8 cellular contexts compared by ENCODE assay signal in genomic region chr5:141387557-141388311, GRCh38. TPM values are rescaled to one million over a fixed set of nuclear protein-coding genes. Genes with fewer than 3 reads are reported as not detected.
DNase-seq lines count a peak whose midpoint lies in the region; ATAC-seq and TF ChIP-seq lines count a peak whose summit lies in the region.
"Not testable (repeated sequence)": the region's sequence is repeated elsewhere in the genome, so short reads cannot be mapped to it uniquely, and the experiment has no call there.

Gene PCDHGB4, plus strand, starts transcription at chr5:141387698. Its CDS starts 187 bp downstream, at chr5:141387885.

- H3K27me3 ChIP-seq in mammary epithelial cell (ENCODE audit: insufficient read depth, low read length): not testable (repeated sequence)
- H3K27me3 ChIP-seq in heart left ventricle: peaks cover 0 to 42% (median 0%) of the 10 kb centered on the region in 9 donors

- peak; percentile 94 for ATAC-seq in GM19397 (IDR thresholded peaks at IDR 0.05; ENCODE audit: unreplicated experiment)
- ATAC-seq in HG03342 (IDR thresholded peaks at IDR 0.05; ENCODE audit: unreplicated experiment): peak; percentile 74
- peak; percentile 83 to 94 (median 88) for ATAC-seq in heart left ventricle

- not testable (repeated sequence) for H3K27ac Mint-ChIP-seq in CD14-positive monocyte
- peak within 1 kb of the TSS; percentile 64 for H3K27ac Mint-ChIP-seq in mesothelial cell of epicardium

- TF ChIP-seq CTCF in CD14-positive monocyte (IDR thresholded peaks at IDR 0.05): not testable (repeated sequence)
- TF ChIP-seq CTCF in WI38 (IDR thresholded peaks at IDR 0.05; ENCODE audit: low read depth, low read length): peak; percentile 48
- TF ChIP-seq CTCF in mammary epithelial cell (conservative IDR thresholded peaks at IDR 0.05 in 1 of 2, IDR thresholded peaks at IDR 0.05 in 1 of 2; ENCODE audit: extremely low read depth in 1 of 2, insufficient read depth in 1 of 2, low read depth in 1 of 2, low read length in 2 of 2): peak; percentile 35 to 49
- peak; percentile 21 to 64 (median 54) for TF ChIP-seq CTCF in heart left ventricle (IDR thresholded peaks at IDR 0.05)
- TF ChIP-seq CTCF in mesothelial cell of epicardium (IDR thresholded peaks at IDR 0.05; ENCODE audit: unreplicated experiment): peak; percentile 19

- CTCF ChIA-PET in mammary epithelial cell (lab: Charles Lee; ENCODE audit: low non-redundant PET): interaction anchor here (0.6 kb wide), 1 partner anchor 172 kb away, joined by 3 read pairs; no protein-coding TSS in a partner anchor

- H3K9me3 ChIP-seq in mammary epithelial cell (replicated peaks; ENCODE audit: insufficient read depth, low read length) (peaks cover 42% of the 10 kb centered on the region), heart left ventricle (peaks cover 0 to 96% (median 63%) of the 10 kb centered on the region in 12 donors)

- in situ Hi-C loops in mammary epithelial cell (cut with MboI; ENCODE audit: low sequenced_read_pairs in 2 of 2): loop anchor here in 1 of 2 donors (10.0 kb wide), 1 partner anchor 177 kb away; no protein-coding TSS in a partner anchor

- H3K4me3 Mint-ChIP-seq in CD14-positive monocyte (peak within 1 kb of the TSS; percentile 65 to 76), mesothelial cell of epicardium (peak within 1 kb of the TSS; percentile 70)

- peak within 1 kb of the TSS; percentile 41 for H3K4me3 ChIP-seq in WI38 (ENCODE audit: low read depth, low read length)
- H3K4me3 ChIP-seq in mammary epithelial cell (replicated peaks in 1 of 3; ENCODE audit: insufficient read depth in 1 of 3, low read depth in 2 of 3, low read length in 3 of 3): peak within 1 kb of the TSS in 2 of 3 experiments; percentile 9 to 31
- peak within 1 kb of the TSS in 9 of 12 donors; percentile 30 to 48 (median 40) for H3K4me3 ChIP-seq in heart left ventricle

- not testable (repeated sequence) for H3K4me1 ChIP-seq in mammary epithelial cell (ENCODE audit: insufficient read depth, low read length); heart left ventricle

- H2AFZ ChIP-seq in mammary epithelial cell (ENCODE audit: low read depth, low read length): peak within 1 kb of the TSS; percentile 24

- H4K20me1 ChIP-seq in mammary epithelial cell (ENCODE audit: insufficient read depth, low read length): not testable (repeated sequence)

- not testable (repeated sequence) for H3K27ac ChIP-seq in mammary epithelial cell (ENCODE audit: insufficient read depth, low read depth, low read length); heart left ventricle

- 21% methylated on average over 12 of the region's 40 CpGs for WGBS in mammary epithelial cell (ENCODE audit: low coverage, missing lambda C conversion rate)
- WGBS in heart left ventricle, 4 donors: 13 to 20% (median 18%) methylated on average over 19 to 23 of the region's 40 CpGs

- H3K27me3 Mint-ChIP-seq in CD14-positive monocyte (ENCODE audit: low read depth in 3 of 3): peaks cover 45 to 79% (median 77%) of the 10 kb centered on the region in 3 donors
- H3K27me3 Mint-ChIP-seq in mesothelial cell of epicardium (ENCODE audit: low read depth): not testable (repeated sequence)

- H3K36me3 ChIP-seq in mammary epithelial cell (ENCODE audit: insufficient read depth, low read length): not testable (repeated sequence)
- H3K36me3 ChIP-seq in heart left ventricle: peaks cover 0 to 22% (median 0%) of the 10 kb centered on the region in 9 donors

- H3K4me1 Mint-ChIP-seq in CD14-positive monocyte, mesothelial cell of epicardium: not testable (repeated sequence)

- dilution Hi-C loops in mammary epithelial cell (cut with HindIII; ENCODE audit: low sequenced_read_pairs): not testable (repeated sequence)

- H3K9me3 Mint-ChIP-seq in CD14-positive monocyte: peaks cover 41 to 81% (median 64%) of the 10 kb centered on the region in 7 donors
- H3K9me3 Mint-ChIP-seq in mesothelial cell of epicardium: peaks cover 65% of the 10 kb centered on the region

- TF ChIP-seq POLR2A in heart left ventricle (IDR thresholded peaks at IDR 0.05): not testable (repeated sequence)

- H3K36me3 Mint-ChIP-seq in CD14-positive monocyte (peaks cover 7 to 13% of the 10 kb centered on the region in 2 donors), mesothelial cell of epicardium (peaks cover 36% of the 10 kb centered on the region)

- H3K79me2 ChIP-seq in mammary epithelial cell (ENCODE audit: insufficient read depth, low read length): not testable (repeated sequence)

- intact Hi-C loops in CD14-positive monocyte (cut with micrococcal nuclease); mammary epithelial cell (cut with micrococcal nuclease); heart left ventricle (cut with DNase I): not testable (repeated sequence)

- not testable (repeated sequence) for H3K9ac ChIP-seq in mammary epithelial cell (ENCODE audit: insufficient read depth, low read length)

- not testable (repeated sequence) for BruUV-seq in mammary epithelial cell (replicated peaks; lab: Mats Ljungman, UMichigan)

- not testable (repeated sequence) for DNase-seq in CD14-positive monocyte (ENCODE audit: low spot score); mesothelial cell of epicardium (ENCODE audit: low spot score in 2 of 2, unreplicated experiment in 2 of 2)
- peak; percentile 47 for DNase-seq in mammary epithelial cell
- DNase-seq in heart left ventricle: peak in 1 of 5 donors; percentile 54
- peak; percentile 24 for DNase-seq in stimulated activated CD4-positive, alpha-beta T cell treated with anti-CD3 and anti-CD28 coated beads, Interleukin-1b, Interleukin-23, amount 100 ng/mL, for 48 hours

- peak within 1 kb of the TSS; percentile 23 for H3K4me2 ChIP-seq in mammary epithelial cell (ENCODE audit: insufficient read depth, low read depth, low read length)

RNA-seq across cellular contexts. Expression of gene PCDHGB4, which starts in this region (rescaled TPM):
- polyA plus RNA-seq in CD14-positive monocyte (not detected), mammary epithelial cell (3.3 TPM), heart left ventricle (1 to 10 TPM; 2.0 to 3.8 TPM)
- total RNA-seq in mammary epithelial cell (10 to 100 TPM in 1 of 2 donors, 1 to 10 TPM in 1; 5.7 to 10.5 TPM), heart left ventricle (10 to 100 TPM in 2 of 9 donors, 1 to 10 TPM in 7; 4.5 to 11.9 (median 7.3) TPM), mesothelial cell of epicardium (31.0 to 35.5 TPM (median 33.0 TPM) in 3 replicates)
- 3.9 TPM for polyA minus RNA-seq in mammary epithelial cell
